ENCODE assay signal across 8 cellular contexts in the genomic region with DNA sequence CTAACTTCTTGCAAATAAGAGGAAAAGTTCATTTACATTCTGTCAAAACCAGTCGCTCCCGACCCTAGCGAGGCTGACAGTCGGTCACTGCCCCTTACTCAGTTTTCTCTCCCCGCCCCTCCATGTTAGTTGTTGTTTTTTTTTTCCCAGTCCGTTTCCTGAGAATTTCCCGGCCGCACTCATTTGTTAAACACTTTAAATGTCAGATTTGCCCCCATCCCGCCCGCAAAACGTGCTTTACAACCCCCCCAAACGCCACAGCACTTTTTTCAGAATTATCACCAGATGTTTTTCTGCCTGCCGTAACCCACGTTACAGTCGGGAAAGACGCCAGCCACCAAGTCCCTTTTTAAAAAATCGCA.
DNase-seq lines count a peak whose midpoint lies in the region; ATAC-seq, FAIRE-seq and TF ChIP-seq lines count a peak whose summit lies in the region.

No MANE protein-coding gene starts in this region.

- H3K27ac ChIP-seq in 22Rv1: peak overlapping the region; percentile 56
- peak overlapping the region; percentile 88 for H3K27ac ChIP-seq in brain microvascular endothelial cell
- no peak overlapping the region for H3K27ac ChIP-seq in muscle layer of colon (ENCODE audit: low read depth, low read length)

- no peak overlapping the region for H3K9ac ChIP-seq in muscle layer of colon (ENCODE audit: low read length)

- FAIRE-seq in HTR-8/SVneo (lab: Jason Lieb, UNC): no peak

- H3K9me3 ChIP-seq in muscle layer of colon (ENCODE audit: low read length): peaks cover 6% of the 10 kb centered on the region

- DNase-seq in HEK293T (ENCODE audit: extremely low spot score) (no peak), brain microvascular endothelial cell (no peak), hippocampal formation (lab: John Stamatoyannopoulos, UW) (no peak), HTR-8/SVneo (ENCODE audit: insufficient read length, low spot score) (no peak)

- ATAC-seq in GM21390 (IDR thresholded peaks at IDR 0.05; ENCODE audit: unreplicated experiment) (no peak), GM21515 (IDR thresholded peaks at IDR 0.05; ENCODE audit: unreplicated experiment) (no peak)

- H3K27me3 ChIP-seq in brain microvascular endothelial cell (replicated peaks) (no peaks in the 10 kb centered on the region), muscle layer of colon (ENCODE audit: control insufficient read depth in 1 of 2, insufficient read depth in 2 of 2, low read length in 2 of 2) (peaks cover 46 to 80% of the 10 kb centered on the region in 2 donors)

- POLR2A ChIA-PET in HEK293T (lab: Yijun Ruan, JAX): no interaction called here

- no peaks in the 10 kb centered on the region for H3K36me3 ChIP-seq in brain microvascular endothelial cell (replicated peaks)
- no peaks in the 10 kb centered on the region for H3K36me3 ChIP-seq in muscle layer of colon (ENCODE audit: insufficient read depth, low read length)

- in situ Hi-C loops in brain microvascular endothelial cell (cut with HindIII; ENCODE audit: low pct_ligation_motif_present, low sequenced_read_pairs): no loop called here

- H3K4me3 ChIP-seq in brain microvascular endothelial cell (ENCODE audit: low read depth, low read length) (peak overlapping the region; percentile 72), muscle layer of colon (ENCODE audit: low read depth in 1 of 2, low read length in 2 of 2) (peak overlapping the region; percentile 31 to 50)

- H3K4me1 ChIP-seq in muscle layer of colon (ENCODE audit: insufficient read depth, low read length): peaks cover 12% of the 10 kb centered on the region

- CTCF ChIA-PET in HEK293T (lab: Yijun Ruan, JAX): no interaction called here

- TF ChIP-seq CTCF in 22Rv1 (IDR thresholded peaks at IDR 0.05): no peak
- TF ChIP-seq CTCF in brain microvascular endothelial cell (IDR thresholded peaks at IDR 0.05; ENCODE audit: low read depth, low read length, missing control alignments): no peak

TF ChIP-seq in HEK293T, 16 proteins besides CTCF, POLR2A, EP300 and RAD21:
- no peak for TF ChIP-seq ELF4 (IDR thresholded peaks at IDR 0.05)
- 0 out of 2 replicates have a peak, but pooled peaks have one; percentile 22 for TF ChIP-seq ZNF384 (IDR thresholded peaks at IDR 0.05)
